8 cellular contexts compared by ENCODE assay signal in the genomic region with DNA sequence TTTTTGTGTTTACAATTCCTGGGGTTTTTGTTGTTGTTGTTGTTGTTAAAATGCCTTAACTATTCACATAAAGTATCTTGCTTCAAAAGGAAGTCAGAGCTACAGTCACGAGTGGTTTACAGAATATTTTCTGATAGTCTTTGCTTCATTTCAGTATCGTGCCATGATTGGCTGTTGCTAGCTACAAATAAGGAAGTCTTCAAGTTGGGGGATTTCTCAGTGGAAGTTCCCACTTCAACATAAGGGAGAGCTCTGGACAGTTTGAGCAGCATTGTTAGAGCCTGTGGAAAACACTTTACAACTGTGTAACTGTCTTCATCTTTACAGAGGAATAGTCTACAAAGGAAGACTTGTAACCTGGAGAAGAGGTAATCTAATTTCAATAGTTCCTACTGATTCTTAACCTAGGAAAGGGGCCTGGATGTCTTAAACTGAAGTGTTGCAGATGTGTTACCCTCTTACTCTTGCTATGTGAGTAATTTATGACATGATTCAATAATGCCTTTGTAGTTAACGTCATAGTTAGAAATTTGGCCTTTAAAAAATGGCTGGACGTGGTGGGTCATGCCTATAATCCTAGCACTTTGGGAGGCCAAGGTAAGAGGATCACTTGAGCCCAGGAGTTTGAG. TPM values are rescaled to one million over a fixed set of nuclear protein-coding genes. Genes with fewer than 3 reads are reported as not detected.
DNase-seq lines count a peak whose midpoint lies in the region; ATAC-seq and TF ChIP-seq lines count a peak whose summit lies in the region.

No MANE protein-coding gene starts in this region.

- H3K36me3 ChIP-seq in PC-9 (ENCODE audit: low read depth) = no peaks in the 10 kb centered on the region

- POLR2A ChIA-PET in PC-9 (lab: Charles Lee; ENCODE audit: unreplicated experiment) = no interaction called here

- peak overlapping the region; percentile 85 for H3K4me3 Mint-ChIP-seq in activated T-cell treated with anti-CD3 and anti-CD28 coated beads, Interleukin-2, amount 50 U/mL, for 4 hours
- peak overlapping the region in 2 of 3 experiments; percentile 59 to 78 for H3K4me3 Mint-ChIP-seq in nephron

- peak; percentile 83 to 86 for ATAC-seq in activated T-cell treated with anti-CD3 and anti-CD28 coated beads, Interleukin-2, amount 50 U/mL, for 4 hours
- ATAC-seq in HG02759 (IDR thresholded peaks at IDR 0.05; ENCODE audit: unreplicated experiment) = peak; percentile 84

- no peaks in the 10 kb centered on the region for H3K79me2 ChIP-seq in PC-9 (ENCODE audit: low read depth)

- DNase-seq in activated T-cell treated with anti-CD3 and anti-CD28 coated beads, Interleukin-2, amount 50 U/mL, for 4 hours = no peak
- DNase-seq in activated T-cell treated with anti-CD3 and anti-CD28 coated beads for 4 hours (no peak), PC-9 (no peak), NCI-H2171 (lab: John Stamatoyannopoulos, UW) (no peak), putamen (ENCODE audit: low spot score) (no peak)
- peak; percentile 46 for DNase-seq in effector CD4-positive, alpha-beta T cell

- H3K36me3 Mint-ChIP-seq in activated T-cell treated with anti-CD3 and anti-CD28 coated beads, Interleukin-2, amount 50 U/mL, for 4 hours (ENCODE audit: insufficient read depth) = peaks cover 6% of the 10 kb centered on the region
- no peaks in the 10 kb centered on the region for H3K36me3 Mint-ChIP-seq in nephron (ENCODE audit: low read depth)

- no peaks in the 10 kb centered on the region for H3K9me2 ChIP-seq in PC-9 (ENCODE audit: insufficient read depth)

- H3K9me3 Mint-ChIP-seq in activated T-cell treated with anti-CD3 and anti-CD28 coated beads, Interleukin-2, amount 50 U/mL, for 4 hours = peaks cover 4% of the 10 kb centered on the region
- no peaks in the 10 kb centered on the region for H3K9me3 Mint-ChIP-seq in nephron

- TF ChIP-seq CTCF in PC-9 (conservative IDR thresholded peaks at IDR 0.05) = no peak
- no peak for TF ChIP-seq CTCF in nephron (IDR thresholded peaks at IDR 0.05; ENCODE audit: unreplicated experiment in 3 of 3)

- H3K27me3 Mint-ChIP-seq in activated T-cell treated with anti-CD3 and anti-CD28 coated beads, Interleukin-2, amount 50 U/mL, for 4 hours (ENCODE audit: low read depth) = no peaks in the 10 kb centered on the region
- H3K27me3 Mint-ChIP-seq in nephron (ENCODE audit: low read depth) = no peaks in the 10 kb centered on the region

- no peak overlapping the region for H3K27ac ChIP-seq in PC-9

- no TSS peak for BruUV-seq in PC-9 (replicated peaks; lab: Mats Ljungman, UMichigan)

- H4K20me1 ChIP-seq in PC-9 (ENCODE audit: insufficient read depth) = no peaks in the 10 kb centered on the region

- peak overlapping the region; percentile 64; the same call in 1 of the 2 replicates for H3K4me2 ChIP-seq in PC-9

- no peak overlapping the region for H3K4me3 ChIP-seq in PC-9

- peak overlapping the region; percentile 95 to 98 (median 95) for H3K27ac Mint-ChIP-seq in nephron

- H3K27me3 ChIP-seq in PC-9 (ENCODE audit: insufficient read depth, low read depth) = no peaks in the 10 kb centered on the region

- H3K4me1 ChIP-seq in PC-9 (replicated peaks; ENCODE audit: insufficient read depth) = peaks cover 38% of the 10 kb centered on the region

- no peak overlapping the region; the same call in 1 of the 2 replicates for H2AFZ ChIP-seq in PC-9

- H3K4me1 Mint-ChIP-seq in activated T-cell treated with anti-CD3 and anti-CD28 coated beads, Interleukin-2, amount 50 U/mL, for 4 hours (ENCODE audit: low read depth) = peaks cover 47% of the 10 kb centered on the region
- peaks cover 42% of the 10 kb centered on the region for H3K4me1 Mint-ChIP-seq in nephron

- H3K9me3 ChIP-seq in PC-9 (ENCODE audit: insufficient read depth, low read depth) = no peaks in the 10 kb centered on the region

- peaks cover 10% of the 10 kb centered on the region for H3F3A ChIP-seq in PC-9 (ENCODE audit: insufficient read depth, low read depth)

- intact Hi-C loops in PC-9 (cut with micrococcal nuclease; ENCODE audit: unreplicated experiment) = no loop called here

- CTCF ChIA-PET in PC-9 (lab: Charles Lee) = interaction anchor here (0.7 kb wide), 1 partner anchor 73 kb away, joined by 3 read pairs; no protein-coding TSS in a partner anchor

RNA-seq across cellular contexts. Expression of a gene that starts 23.4 kb away (rescaled TPM):
- total RNA-seq in activated T-cell treated with anti-CD3 and anti-CD28 coated beads, Interleukin-2, amount 50 U/mL, for 4 hours = 10 to 100 TPM; 42.7 to 61.2 (median 61.1) TPM
- total RNA-seq in PC-9 (2021) = 31.3 and 46.1 TPM in 2 replicates
